9 cellular contexts compared by ENCODE assay signal in the genomic region with DNA sequence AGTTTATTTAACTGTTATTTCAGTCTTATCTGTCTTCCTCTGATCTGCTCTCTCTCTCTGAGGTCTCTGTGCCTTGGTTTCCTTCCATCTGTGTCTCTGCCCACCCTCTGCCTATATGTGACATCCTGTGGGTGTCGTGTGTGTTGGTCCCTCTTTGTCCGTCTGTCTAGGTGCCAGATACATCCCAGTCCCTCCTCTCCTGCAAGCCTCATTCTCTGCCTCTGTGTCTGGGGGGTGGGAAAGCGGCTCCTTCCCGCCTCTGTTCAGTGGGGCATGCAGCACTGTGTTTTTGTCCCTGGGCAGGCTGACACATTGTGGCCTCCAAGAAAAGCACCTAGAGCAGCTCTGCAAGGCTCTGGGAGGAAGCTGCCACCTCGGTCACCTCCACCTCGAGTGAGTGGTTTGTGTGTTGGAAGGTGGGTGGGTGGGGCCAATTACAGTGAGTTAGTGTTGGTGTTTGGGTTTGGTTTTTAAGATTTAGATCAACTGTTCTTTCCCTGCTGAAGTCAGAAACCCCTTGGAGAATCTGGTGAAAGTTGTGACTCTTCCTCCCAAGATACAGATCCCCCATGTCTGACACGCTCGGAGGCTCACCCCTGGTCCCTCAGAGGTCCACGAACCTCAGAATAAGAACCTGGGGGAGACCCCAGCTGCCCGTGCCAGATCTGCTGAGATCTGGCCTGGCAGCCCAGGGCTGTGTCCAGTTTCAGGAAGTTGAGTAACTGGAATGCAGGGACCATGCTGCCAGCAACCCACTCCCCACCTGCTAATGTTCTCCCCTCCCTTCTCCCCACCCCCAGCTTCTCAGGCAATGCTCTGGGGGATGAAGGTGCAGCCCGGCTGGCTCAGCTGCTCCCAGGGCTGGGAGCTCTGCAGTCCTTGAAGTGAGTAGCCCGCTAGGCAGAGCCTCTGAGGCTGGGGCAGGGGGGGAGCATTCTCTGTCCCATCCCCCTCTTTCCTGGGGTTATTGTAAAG. TPM values are rescaled to one million over a fixed set of nuclear protein-coding genes. Genes with fewer than 3 reads are reported as not detected.
DNase-seq lines count a peak whose midpoint lies in the region; ATAC-seq and TF ChIP-seq lines count a peak whose summit lies in the region.
"Had no signal": no experiment of that assay in that cellular context is flagged by ENCODE, and none has a peak within 500 bp of the region (broad histone marks: within the 10 kb centered on the region; RNA-seq: fewer than 3 reads in every experiment).

No MANE protein-coding gene starts in this region.

- H3K27ac ChIP-seq in spleen (peak overlapping the region; percentile 73 to 96 (median 90)), neural progenitor cell (no peak overlapping the region), ascending aorta (no peak overlapping the region), tibial nerve (peak overlapping the region in 1 of 4 donors; percentile 64)
- H3K27ac ChIP-seq: SJSA1 had no signal

- 38 to 51% (median 40%) methylated on average over 11 to 12 of the region's 12 CpGs for WGBS in spleen, 5 donors
- 77 to 83% methylated on average over 12 of the region's 12 CpGs for WGBS in tibial nerve, 2 donors

- H3K4me1 ChIP-seq in spleen (peaks cover 57 to 100% (median 97%) of the 10 kb centered on the region in 6 donors), neural progenitor cell (no peaks in the 10 kb centered on the region), ascending aorta (no peaks in the 10 kb centered on the region), tibial nerve (peaks cover 0 to 28% (median 6%) of the 10 kb centered on the region in 4 donors)
- H3K4me1 ChIP-seq: SJSA1 had no signal

- intact Hi-C loops in spleen (cut with DNase I; ENCODE audit: low total_unique reads) (loop anchor here (10.0 kb wide), 1 partner anchor 77 kb away; a partner anchor contains a TSS), ascending aorta (cut with DNase I) (no loop called here)

- H3K9me3 Mint-ChIP-seq in neural progenitor cell = peaks cover 10% of the 10 kb centered on the region

- no peak overlapping the region for H3K9ac ChIP-seq in neural progenitor cell

- no peaks in the 10 kb centered on the region for H3K79me2 ChIP-seq in neural progenitor cell (ENCODE audit: low read depth)

- no peaks in the 10 kb centered on the region for H4K20me1 ChIP-seq in neural progenitor cell (ENCODE audit: low read depth)

- peaks cover 0 to 97% (median 55%) of the 10 kb centered on the region in 6 donors for H3K36me3 ChIP-seq in spleen
- no peaks in the 10 kb centered on the region for H3K36me3 ChIP-seq in neural progenitor cell
- peaks cover 11 to 35% of the 10 kb centered on the region in 2 donors for H3K36me3 ChIP-seq in ascending aorta
- peaks cover 0 to 53% (median 9%) of the 10 kb centered on the region in 3 donors for H3K36me3 ChIP-seq in tibial nerve

- H3K4me1 Mint-ChIP-seq in neural progenitor cell = peaks cover 6% of the 10 kb centered on the region

- TF ChIP-seq POLR2A in spleen (IDR thresholded peaks at IDR 0.05) (no peak), tibial nerve (IDR thresholded peaks at IDR 0.05) (no peak)

- no peaks in the 10 kb centered on the region for H3F3A ChIP-seq in neural progenitor cell (ENCODE audit: low read depth)

- peaks cover 7% of the 10 kb centered on the region for H3K27me3 Mint-ChIP-seq in neural progenitor cell (ENCODE audit: insufficient read depth, low read depth)

- no peaks in the 10 kb centered on the region for H3K36me3 Mint-ChIP-seq in neural progenitor cell

- TF ChIP-seq CTCF in spleen (IDR thresholded peaks at IDR 0.05 in 8 of 11, conservative IDR thresholded peaks at IDR 0.05 in 3 of 11) (no peak), neural progenitor cell (IDR thresholded peaks at IDR 0.05) (no peak), ascending aorta (IDR thresholded peaks at IDR 0.05) (no peak), tibial nerve (IDR thresholded peaks at IDR 0.05) (no peak)

- H3K27ac Mint-ChIP-seq in neural progenitor cell = no peak overlapping the region

- H3K9me3 ChIP-seq in spleen (no peaks in the 10 kb centered on the region), neural progenitor cell (ENCODE audit: low read depth) (no peaks in the 10 kb centered on the region), ascending aorta (no peaks in the 10 kb centered on the region), tibial nerve (no peaks in the 10 kb centered on the region)
- H3K9me3 ChIP-seq: SJSA1 had no signal

- peak; percentile 79 for DNase-seq in activated T-cell treated with anti-CD3 and anti-CD28 coated beads for 48 hours (ENCODE audit: low read depth)
- peak; percentile 90 for DNase-seq in spleen
- DNase-seq in neural progenitor cell (ENCODE audit: low spot score) = no peak
- no peak for DNase-seq in ascending aorta (ENCODE audit: low spot score in 2 of 2)
- no peak for DNase-seq in tibial nerve (ENCODE audit: low spot score in 2 of 2)
- DNase-seq in NCI-H526 treated with DMSO at 0.1 percent for 48 hours (lab: John Stamatoyannopoulos, UW) = no peak

- no peak overlapping the region for H2AFZ ChIP-seq in neural progenitor cell (replicated peaks)

- H3K27me3 ChIP-seq in spleen (replicated peaks in 1 of 7) (no peaks in the 10 kb centered on the region), neural progenitor cell (no peaks in the 10 kb centered on the region), ascending aorta (no peaks in the 10 kb centered on the region), tibial nerve (no peaks in the 10 kb centered on the region)
- H3K27me3 ChIP-seq: SJSA1 had no signal

- H3K4me2 ChIP-seq in neural progenitor cell = no peak overlapping the region

- H3K4me3 ChIP-seq in spleen (peak overlapping the region in 6 of 8 donors; percentile 1 to 56 (median 20)), neural progenitor cell (no peak overlapping the region), ascending aorta (no peak overlapping the region), tibial nerve (no peak overlapping the region)
- H3K4me3 ChIP-seq: SJSA1 had no signal

- no peak overlapping the region for H3K4me3 Mint-ChIP-seq in neural progenitor cell

- no peak for TF ChIP-seq EP300 in tibial nerve (IDR thresholded peaks at IDR 0.05)

- peak; percentile 29 for ATAC-seq in GM19455 (IDR thresholded peaks at IDR 0.05; ENCODE audit: unreplicated experiment)
- peak; percentile 37 for ATAC-seq in HG03460 (IDR thresholded peaks at IDR 0.05; ENCODE audit: unreplicated experiment)

RNA-seq across cellular contexts. Expression of a gene that starts 50.9 kb away (rescaled TPM):
- total RNA-seq in spleen (10 to 100 TPM; 25.2 to 46.5 (median 34.8) TPM), neural progenitor cell (ENCODE audit: low replicate concordance) (19.8 and 26.9 TPM in 2 replicates), ascending aorta (36.6 TPM), tibial nerve (10 to 100 TPM; 32.7 to 58.8 (median 46.0) TPM)
- 10 to 100 TPM; 13.3 to 29.0 (median 21.7) TPM for polyA plus RNA-seq in spleen

RNA-seq across cellular contexts. Expression of a gene that starts 52.1 kb away (rescaled TPM):
- total RNA-seq in spleen (100 to 1,000 TPM; 206 to 401 (median 237) TPM), neural progenitor cell (ENCODE audit: low replicate concordance) (not detected in 2 replicates), ascending aorta (46.7 TPM), tibial nerve (10 to 100 TPM; 32.4 to 57.9 (median 37.1) TPM)
- polyA plus RNA-seq in spleen = 100 to 1,000 TPM in 2 of 3 donors, 10 to 100 TPM in 1; 52.0 to 175 (median 161) TPM

Comparison
In these comparisons a context has a peak if more than half of its experiments do, and no peak if none do; other contexts are left out.
1. DNase-seq: peak in activated T-cell treated with anti-CD3 and anti-CD28 coated beads for 48 hours (single experiment) and spleen (single experiment); none in neural progenitor cell (single experiment), ascending aorta (0 of 2), tibial nerve (0 of 2) and NCI-H526 treated with DMSO at 0.1 percent for 48 hours (single experiment).
2. H3K27ac ChIP-seq: peak in spleen (8 of 8); none in neural progenitor cell (single experiment) and ascending aorta (0 of 2).
3. H3K4me3 ChIP-seq: peak in spleen (6 of 8); none in neural progenitor cell (single experiment), ascending aorta (0 of 2) and tibial nerve (0 of 4).
4. RNA of a gene that starts 52.1 kb away (total RNA-seq): 206 to 401 TPM in spleen, 46.7 TPM in ascending aorta (single experiment) and 32.4 to 57.9 TPM in tibial nerve; not detected in neural progenitor cell; every median in the first group is over 10 times any median in the second.